ENCODE assay signal across 1 cellular context in genomic region chr2:84938194-84938879, GRCh38.
A peak's percentile ranks its signal among the peaks of the same experiment; 100 is the strongest.
TF ChIP-seq lines count a peak whose summit lies in the region.

No MANE protein-coding gene starts in this region.

TF ChIP-seq in HepG2, 621 proteins besides CTCF, POLR2A, EP300 and RAD21:
- TF ChIP-seq ZNF121 (CRISPR knock-in tag; IDR thresholded peaks at IDR 0.05) (0 out of 2 replicates have a peak, but pooled peaks have one; percentile 57), RFX3 (CRISPR knock-in tag; IDR thresholded peaks at IDR 0.05) (no peak), FOSL2 (CRISPR knock-in tag; IDR thresholded peaks at IDR 0.05) (0 out of 2 replicates have a peak, but pooled peaks have one; percentile 21), ZNF616 (CRISPR knock-in tag; IDR thresholded peaks at IDR 0.05; ENCODE audit: low read depth) (no peak), NFE2L2 (IDR thresholded peaks at IDR 0.05; ENCODE audit: low read length) (no peak)
